ENCODE assay signal across 1 cellular context in the genomic region with DNA sequence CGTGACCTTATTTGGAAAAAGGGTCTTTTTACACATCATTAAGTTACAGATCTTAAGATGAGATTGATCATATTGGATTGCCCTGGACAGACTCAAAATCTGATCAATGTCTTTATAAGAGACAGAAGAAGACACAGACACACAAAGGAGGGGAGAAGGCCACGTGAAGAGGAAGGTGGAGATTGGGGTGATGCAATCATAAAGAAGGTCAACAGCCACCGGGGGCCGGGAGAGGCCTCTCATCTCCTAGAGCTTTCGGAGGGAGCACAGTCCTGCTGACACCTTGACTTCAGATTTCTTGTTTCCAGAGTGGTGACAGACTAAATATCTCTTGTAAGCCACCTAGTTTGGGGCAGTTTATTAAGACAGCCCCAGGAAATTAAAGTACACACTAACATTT.
TF ChIP-seq lines count a peak whose summit lies in the region.

No MANE protein-coding gene starts in this region.

TF ChIP-seq in K562, 482 proteins besides CTCF, POLR2A, EP300 and RAD21 (continued from another document):
- TF ChIP-seq ZKSCAN3 (CRISPR knock-in tag; IDR thresholded peaks at IDR 0.05), result no peak
- 0 out of 2 replicates have a peak, but pooled peaks have one; percentile 22 for TF ChIP-seq CEBPG (CRISPR knock-in tag; IDR thresholded peaks at IDR 0.05)
- TF ChIP-seq CEBPG (tag; conservative IDR thresholded peaks at IDR 0.05 in 1 of 2, IDR thresholded peaks at IDR 0.05 in 1 of 2), result peak; percentile 55 to 62
- TF ChIP-seq SMARCE1 (IDR thresholded peaks at IDR 0.05), result no peak
- TF ChIP-seq KLF1 (tag; IDR thresholded peaks at IDR 0.05), result no peak
- no peak for TF ChIP-seq CREB1 (IDR thresholded peaks at IDR 0.05)
- TF ChIP-seq CREB1 (CRISPR knock-in tag; IDR thresholded peaks at IDR 0.05), result no peak
- TF ChIP-seq, protein P1, sequence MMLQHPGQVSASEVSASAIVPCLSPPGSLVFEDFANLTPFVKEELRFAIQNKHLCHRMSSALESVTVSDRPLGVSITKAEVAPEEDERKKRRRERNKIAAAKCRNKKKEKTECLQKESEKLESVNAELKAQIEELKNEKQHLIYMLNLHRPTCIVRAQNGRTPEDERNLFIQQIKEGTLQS (IDR thresholded peaks at IDR 0.05), result peak; percentile 79
- TF ChIP-seq, protein P1 (CRISPR knock-in tag; conservative IDR thresholded peaks at IDR 0.05), result no peak
- no peak for TF ChIP-seq HMGN3 (IDR thresholded peaks at IDR 0.05; ENCODE audit: borderline replicate concordance, extremely low read depth, insufficient read length, low read depth, low read length)
- no peak for TF ChIP-seq SRSF9 (IDR thresholded peaks at IDR 0.05; ENCODE audit: borderline replicate concordance, low read depth, low read length)
- no peak for TF ChIP-seq MCM5 (IDR thresholded peaks at IDR 0.05; ENCODE audit: low read depth)
- no peak for TF ChIP-seq ZBED1 (IDR thresholded peaks at IDR 0.05)
- TF ChIP-seq, protein P2, sequence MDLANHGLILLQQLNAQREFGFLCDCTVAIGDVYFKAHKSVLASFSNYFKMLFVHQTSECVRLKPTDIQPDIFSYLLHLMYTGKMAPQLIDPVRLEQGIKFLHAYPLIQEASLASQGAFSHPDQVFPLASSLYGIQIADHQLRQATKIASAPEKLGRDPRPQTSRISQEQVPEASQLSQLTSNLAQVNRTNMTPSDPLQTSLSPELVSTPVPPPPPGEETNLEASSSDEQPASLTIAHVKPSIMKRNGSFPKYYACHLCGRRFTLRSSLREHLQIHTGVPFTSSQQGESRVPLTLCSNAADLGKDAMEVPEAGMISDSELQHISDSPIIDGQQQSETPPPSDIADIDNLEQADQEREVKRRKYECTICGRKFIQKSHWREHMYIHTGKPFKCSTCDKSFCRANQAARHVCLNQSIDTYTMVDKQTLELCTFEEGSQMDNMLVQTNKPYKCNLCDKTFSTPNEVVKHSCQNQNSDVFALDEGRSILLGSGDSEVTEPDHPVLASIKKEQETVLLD (IDR thresholded peaks at IDR 0.05), result no peak
- TF ChIP-seq, protein P3, sequence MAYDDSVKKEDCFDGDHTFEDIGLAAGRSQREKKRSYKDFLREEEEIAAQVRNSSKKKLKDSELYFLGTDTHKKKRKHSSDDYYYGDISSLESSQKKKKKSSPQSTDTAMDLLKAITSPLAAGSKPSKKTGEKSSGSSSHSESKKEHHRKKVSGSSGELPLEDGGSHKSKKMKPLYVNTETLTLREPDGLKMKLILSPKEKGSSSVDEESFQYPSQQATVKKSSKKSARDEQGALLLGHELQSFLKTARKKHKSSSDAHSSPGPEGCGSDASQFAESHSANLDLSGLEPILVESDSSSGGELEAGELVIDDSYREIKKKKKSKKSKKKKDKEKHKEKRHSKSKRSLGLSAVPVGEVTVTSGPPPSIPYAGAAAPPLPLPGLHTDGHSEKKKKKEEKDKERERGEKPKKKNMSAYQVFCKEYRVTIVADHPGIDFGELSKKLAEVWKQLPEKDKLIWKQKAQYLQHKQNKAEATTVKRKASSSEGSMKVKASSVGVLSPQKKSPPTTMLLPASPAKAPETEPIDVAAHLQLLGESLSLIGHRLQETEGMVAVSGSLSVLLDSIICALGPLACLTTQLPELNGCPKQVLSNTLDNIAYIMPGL (CRISPR knock-in tag; IDR thresholded peaks at IDR 0.05), result no peak
- TF ChIP-seq, protein P4, sequence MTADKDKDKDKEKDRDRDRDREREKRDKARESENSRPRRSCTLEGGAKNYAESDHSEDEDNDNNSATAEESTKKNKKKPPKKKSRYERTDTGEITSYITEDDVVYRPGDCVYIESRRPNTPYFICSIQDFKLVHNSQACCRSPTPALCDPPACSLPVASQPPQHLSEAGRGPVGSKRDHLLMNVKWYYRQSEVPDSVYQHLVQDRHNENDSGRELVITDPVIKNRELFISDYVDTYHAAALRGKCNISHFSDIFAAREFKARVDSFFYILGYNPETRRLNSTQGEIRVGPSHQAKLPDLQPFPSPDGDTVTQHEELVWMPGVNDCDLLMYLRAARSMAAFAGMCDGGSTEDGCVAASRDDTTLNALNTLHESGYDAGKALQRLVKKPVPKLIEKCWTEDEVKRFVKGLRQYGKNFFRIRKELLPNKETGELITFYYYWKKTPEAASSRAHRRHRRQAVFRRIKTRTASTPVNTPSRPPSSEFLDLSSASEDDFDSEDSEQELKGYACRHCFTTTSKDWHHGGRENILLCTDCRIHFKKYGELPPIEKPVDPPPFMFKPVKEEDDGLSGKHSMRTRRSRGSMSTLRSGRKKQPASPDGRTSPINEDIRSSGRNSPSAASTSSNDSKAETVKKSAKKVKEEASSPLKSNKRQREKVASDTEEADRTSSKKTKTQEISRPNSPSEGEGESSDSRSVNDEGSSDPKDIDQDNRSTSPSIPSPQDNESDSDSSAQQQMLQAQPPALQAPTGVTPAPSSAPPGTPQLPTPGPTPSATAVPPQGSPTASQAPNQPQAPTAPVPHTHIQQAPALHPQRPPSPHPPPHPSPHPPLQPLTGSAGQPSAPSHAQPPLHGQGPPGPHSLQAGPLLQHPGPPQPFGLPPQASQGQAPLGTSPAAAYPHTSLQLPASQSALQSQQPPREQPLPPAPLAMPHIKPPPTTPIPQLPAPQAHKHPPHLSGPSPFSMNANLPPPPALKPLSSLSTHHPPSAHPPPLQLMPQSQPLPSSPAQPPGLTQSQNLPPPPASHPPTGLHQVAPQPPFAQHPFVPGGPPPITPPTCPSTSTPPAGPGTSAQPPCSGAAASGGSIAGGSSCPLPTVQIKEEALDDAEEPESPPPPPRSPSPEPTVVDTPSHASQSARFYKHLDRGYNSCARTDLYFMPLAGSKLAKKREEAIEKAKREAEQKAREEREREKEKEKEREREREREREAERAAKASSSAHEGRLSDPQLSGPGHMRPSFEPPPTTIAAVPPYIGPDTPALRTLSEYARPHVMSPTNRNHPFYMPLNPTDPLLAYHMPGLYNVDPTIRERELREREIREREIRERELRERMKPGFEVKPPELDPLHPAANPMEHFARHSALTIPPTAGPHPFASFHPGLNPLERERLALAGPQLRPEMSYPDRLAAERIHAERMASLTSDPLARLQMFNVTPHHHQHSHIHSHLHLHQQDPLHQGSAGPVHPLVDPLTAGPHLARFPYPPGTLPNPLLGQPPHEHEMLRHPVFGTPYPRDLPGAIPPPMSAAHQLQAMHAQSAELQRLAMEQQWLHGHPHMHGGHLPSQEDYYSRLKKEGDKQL (CRISPR knock-in tag; IDR thresholded peaks at IDR 0.05; ENCODE audit: borderline replicate concordance), result no peak
- TF ChIP-seq BMI1 (IDR thresholded peaks at IDR 0.05; ENCODE audit: low read length), result no peak
- TF ChIP-seq, protein P5, sequence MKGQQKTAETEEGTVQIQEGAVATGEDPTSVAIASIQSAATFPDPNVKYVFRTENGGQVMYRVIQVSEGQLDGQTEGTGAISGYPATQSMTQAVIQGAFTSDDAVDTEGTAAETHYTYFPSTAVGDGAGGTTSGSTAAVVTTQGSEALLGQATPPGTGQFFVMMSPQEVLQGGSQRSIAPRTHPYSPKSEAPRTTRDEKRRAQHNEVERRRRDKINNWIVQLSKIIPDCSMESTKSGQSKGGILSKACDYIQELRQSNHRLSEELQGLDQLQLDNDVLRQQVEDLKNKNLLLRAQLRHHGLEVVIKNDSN (CRISPR knock-in tag; IDR thresholded peaks at IDR 0.05), result no peak
- no peak for TF ChIP-seq ZNF277 (CRISPR knock-in tag; IDR thresholded peaks at IDR 0.05; ENCODE audit: borderline replicate concordance)
- no peak for TF ChIP-seq CC2D1A (IDR thresholded peaks at IDR 0.05)
- TF ChIP-seq, protein P6, sequence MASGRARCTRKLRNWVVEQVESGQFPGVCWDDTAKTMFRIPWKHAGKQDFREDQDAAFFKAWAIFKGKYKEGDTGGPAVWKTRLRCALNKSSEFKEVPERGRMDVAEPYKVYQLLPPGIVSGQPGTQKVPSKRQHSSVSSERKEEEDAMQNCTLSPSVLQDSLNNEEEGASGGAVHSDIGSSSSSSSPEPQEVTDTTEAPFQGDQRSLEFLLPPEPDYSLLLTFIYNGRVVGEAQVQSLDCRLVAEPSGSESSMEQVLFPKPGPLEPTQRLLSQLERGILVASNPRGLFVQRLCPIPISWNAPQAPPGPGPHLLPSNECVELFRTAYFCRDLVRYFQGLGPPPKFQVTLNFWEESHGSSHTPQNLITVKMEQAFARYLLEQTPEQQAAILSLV (tag; IDR thresholded peaks at IDR 0.05), result peak; percentile 23; the same call in 1 of the 2 replicates
- no peak for TF ChIP-seq ZNF695 (CRISPR knock-in tag; IDR thresholded peaks at IDR 0.05)
- no peak for TF ChIP-seq FOXJ3 (CRISPR knock-in tag; IDR thresholded peaks at IDR 0.05)
- no peak for TF ChIP-seq SMC3 (conservative IDR thresholded peaks at IDR 0.05; ENCODE audit: insufficient read depth, low read depth, low read length)
- TF ChIP-seq RBFOX2 (IDR thresholded peaks at IDR 0.05; ENCODE audit: low read depth, low read length), result no peak
- no peak for TF ChIP-seq ZNF324 (CRISPR knock-in tag; IDR thresholded peaks at IDR 0.05)
- TF ChIP-seq HLTF (IDR thresholded peaks at IDR 0.05), result no peak
- TF ChIP-seq CCNT2 (IDR thresholded peaks at IDR 0.05; ENCODE audit: borderline replicate concordance, extremely low read depth, insufficient read length, low read depth, low read length), result no peak
- no peak for TF ChIP-seq ZFX (CRISPR knock-in tag; IDR thresholded peaks at IDR 0.05)
- no peak for TF ChIP-seq ZNF311 (CRISPR knock-in tag; IDR thresholded peaks at IDR 0.05)
- TF ChIP-seq NBN (IDR thresholded peaks at IDR 0.05; ENCODE audit: low read depth), result no peak
- no peak for TF ChIP-seq KLF10 (CRISPR knock-in tag; IDR thresholded peaks at IDR 0.05)
- no peak for TF ChIP-seq HINFP (tag; conservative IDR thresholded peaks at IDR 0.05; ENCODE audit: low read depth)
- TF ChIP-seq MYC (IDR thresholded peaks at IDR 0.05; ENCODE audit: low read depth, low read length), result peak; percentile 45; the same call in 1 of the 2 replicates
- TF ChIP-seq MYC (CRISPR knock-in tag; IDR thresholded peaks at IDR 0.05; ENCODE audit: borderline replicate concordance, low read depth), result no peak
- no peak for TF ChIP-seq ZFP1 (CRISPR knock-in tag; IDR thresholded peaks at IDR 0.05)
- no peak for TF ChIP-seq ZNF444 (CRISPR knock-in tag; IDR thresholded peaks at IDR 0.05)
- 0 out of 2 replicates have a peak, but pooled peaks have one; percentile 27 for TF ChIP-seq EP400 (IDR thresholded peaks at IDR 0.05)
- TF ChIP-seq TRIM24 (IDR thresholded peaks at IDR 0.05), result no peak
- 0 out of 2 replicates have a peak, but pooled peaks have one; percentile 37 for TF ChIP-seq CEBPB (tag; IDR thresholded peaks at IDR 0.05)
- no peak for TF ChIP-seq NCOA1 (IDR thresholded peaks at IDR 0.05; ENCODE audit: low read depth)
- TF ChIP-seq, protein P7, sequence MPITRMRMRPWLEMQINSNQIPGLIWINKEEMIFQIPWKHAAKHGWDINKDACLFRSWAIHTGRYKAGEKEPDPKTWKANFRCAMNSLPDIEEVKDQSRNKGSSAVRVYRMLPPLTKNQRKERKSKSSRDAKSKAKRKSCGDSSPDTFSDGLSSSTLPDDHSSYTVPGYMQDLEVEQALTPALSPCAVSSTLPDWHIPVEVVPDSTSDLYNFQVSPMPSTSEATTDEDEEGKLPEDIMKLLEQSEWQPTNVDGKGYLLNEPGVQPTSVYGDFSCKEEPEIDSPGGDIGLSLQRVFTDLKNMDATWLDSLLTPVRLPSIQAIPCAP (CRISPR knock-in tag; IDR thresholded peaks at IDR 0.05; ENCODE audit: borderline replicate concordance), result no peak
- TF ChIP-seq FOXJ2 (tag; IDR thresholded peaks at IDR 0.05), result no peak
- no peak for TF ChIP-seq CREBBP (IDR thresholded peaks at IDR 0.05; ENCODE audit: low read depth, low read length)
- TF ChIP-seq ZNF436 (CRISPR knock-in tag; IDR thresholded peaks at IDR 0.05), result no peak
